Comparison of ENCODE assay signal across 3 cellular contexts in genomic region chr1:2551544-2551943, GRCh38. TPM values are rescaled to one million over a fixed set of nuclear protein-coding genes. Genes with fewer than 3 reads are reported as not detected.
"Had no signal": no experiment of that assay in that cellular context is flagged by ENCODE, and none has a peak within 500 bp of the region (broad histone marks: within the 10 kb centered on the region; RNA-seq: fewer than 3 reads in every experiment).

No MANE protein-coding gene starts in this region.

RNA-seq across cellular contexts. Expression of gene HES5, which starts 21.5 kb away (rescaled TPM):
- total RNA-seq: activated CD8-positive, alpha-beta memory T cell treated with anti-CD3 and anti-CD28 coated beads, Interleukin-2, amount 10 ng/mL, durations not matched to agents 7 days and 5 days; adrenal gland; ascending aorta had no signal
- polyA plus RNA-seq: adrenal gland had no signal
